In the genomic region with DNA sequence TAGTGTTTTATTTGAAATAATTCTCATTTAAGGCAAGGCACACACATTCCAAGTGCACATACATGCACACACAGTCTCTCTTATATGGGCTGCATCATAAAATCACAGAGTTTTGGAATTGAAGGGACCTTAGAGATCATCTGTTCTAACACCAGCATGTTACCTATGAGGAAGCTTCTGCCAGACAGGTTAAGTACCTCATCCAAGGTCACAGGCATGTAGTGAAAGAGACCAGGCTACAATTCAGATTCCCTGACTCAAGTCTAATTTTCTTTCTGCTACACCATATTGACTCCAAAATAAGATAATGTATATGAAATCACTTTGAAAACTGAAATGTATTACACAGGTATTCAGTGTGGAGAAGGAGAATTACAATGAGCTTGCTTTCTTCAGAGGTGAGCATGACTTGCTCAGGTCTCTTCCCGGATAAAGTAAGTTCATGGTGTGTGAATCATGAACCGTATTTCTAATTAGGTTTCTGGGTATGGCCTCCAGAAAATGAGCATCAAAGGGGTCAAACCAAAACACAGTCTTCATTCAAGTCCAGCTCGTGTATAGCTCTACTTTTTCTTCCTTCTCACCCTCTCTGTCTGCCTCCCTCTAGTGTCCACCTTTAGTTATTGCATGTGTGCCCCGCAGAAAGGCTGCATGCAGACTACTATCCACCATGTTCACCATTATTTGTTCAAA, we compare ENCODE assay signal across 8 cellular contexts.
A peak's percentile ranks its signal among the peaks of the same experiment; 100 is the strongest.
DNase-seq lines count a peak whose midpoint lies in the region; ATAC-seq and TF ChIP-seq lines count a peak whose summit lies in the region.

No MANE protein-coding gene starts in this region.

- CTCF ChIA-PET in BJ (lab: Yijun Ruan, JAX) = interaction anchor here (0.5 to 5.0 kb wide), 36 partner anchors 8 to 666 kb away, joined by 3 to 91 read pairs (median 4); a partner anchor contains a TSS
- CTCF ChIA-PET in RWPE1 (lab: Yijun Ruan, JAX) = interaction anchor here (0.5 to 2.1 kb wide), 25 partner anchors 9 to 736 kb away, joined by 3 to 23 read pairs (median 4); a partner anchor contains a TSS

- no peak overlapping the region for H3K4me3 ChIP-seq in BJ (ENCODE audit: low read depth, low read length)

- POLR2A ChIA-PET in BJ (lab: Charles Lee) (interaction anchor here (0.6 to 1.0 kb wide), 2 partner anchors 409 to 577 kb away, joined by 3 to 5 read pairs; no protein-coding TSS in a partner anchor), RWPE1 (lab: Yijun Ruan, JAX; ENCODE audit: low non-redundant PET) (no interaction called here)

- H3K36me3 ChIP-seq in BJ (ENCODE audit: control insufficient read depth, insufficient read depth, low read length) = no peaks in the 10 kb centered on the region

- TF ChIP-seq CTCF in BJ (IDR thresholded peaks at IDR 0.05; ENCODE audit: insufficient read depth, low read depth, low read length) (peak; percentile 92), RWPE1 (conservative IDR thresholded peaks at IDR 0.05; ENCODE audit: low read depth) (peak; percentile 89)

- DNase-seq in BJ (ENCODE audit: low read depth) = peak; percentile 7
- DNase-seq in LHCN-M2 (ENCODE audit: low read depth) = peak; percentile 61
- peak; percentile 54 for DNase-seq in RWPE1 (ENCODE audit: low spot score)
- DNase-seq in activated naive CD4-positive, alpha-beta T cell treated with Interleukin-2 at 50 U/mL for 16 hours = peak; percentile 62
- DNase-seq in globus pallidus (ENCODE audit: low spot score) = peak; percentile 72
- DNase-seq in pulmonary artery endothelial cell (ENCODE audit: low read depth, low spot score) = peak; percentile 44

- ATAC-seq in GM19035 (IDR thresholded peaks at IDR 0.05; ENCODE audit: unreplicated experiment) (peak; percentile 76), HG02623 (IDR thresholded peaks at IDR 0.05; ENCODE audit: unreplicated experiment) (no peak)

- H3K27me3 ChIP-seq in BJ (ENCODE audit: control insufficient read depth, insufficient read depth, low read length) = peaks cover 12% of the 10 kb centered on the region; the same call in 1 of the 2 replicates

- no peak overlapping the region for H3K27ac ChIP-seq in RWPE1

Comparison
In these comparisons a context has a peak if more than half of its experiments do, and no peak if none do; other contexts are left out.
1. DNase-seq: peak in every context shown above with its lines; median percentile 72 in globus pallidus; 62 in activated naive CD4-positive, alpha-beta T cell treated with Interleukin-2 at 50 U/mL for 16 hours; 61 in LHCN-M2; 54 in RWPE1; 44 in pulmonary artery endothelial cell; 7 in BJ.